ENCODE assay signal across 38 cellular contexts in the genomic region with DNA sequence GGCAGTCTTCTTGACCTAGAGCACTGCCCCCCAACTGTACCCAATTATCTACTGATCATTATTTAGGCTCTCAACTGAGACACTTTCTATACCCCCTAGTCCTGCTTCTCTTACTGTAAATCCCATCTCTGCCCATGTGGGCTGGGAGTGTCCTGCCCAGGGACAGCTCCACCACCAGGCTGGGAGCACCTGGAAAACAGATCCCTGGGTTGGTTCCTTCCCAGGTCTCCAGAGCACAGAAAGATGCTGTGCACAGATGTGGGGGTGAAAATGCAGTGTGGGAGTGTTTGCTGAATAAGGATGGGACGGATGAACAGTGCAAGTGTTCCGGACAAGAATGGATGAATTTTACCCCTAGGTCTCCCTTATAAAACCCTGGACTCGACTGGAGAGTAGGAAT. TPM values are rescaled to one million over a fixed set of nuclear protein-coding genes. Genes with fewer than 3 reads are reported as not detected.
"Had no signal": no experiment of that assay in that cellular context is flagged by ENCODE, and none has a peak within 500 bp of the region (broad histone marks: within the 10 kb centered on the region; RNA-seq: fewer than 3 reads in every experiment).

No MANE protein-coding gene starts in this region.

- H3K27ac ChIP-seq: adrenal gland, ascending aorta, body of pancreas, brain microvascular endothelial cell, breast epithelium, cardiac muscle cell had no signal

- H3K4me3 ChIP-seq: adrenal gland, ascending aorta, body of pancreas, breast epithelium, cardiac muscle cell had no signal

- DNase-seq: activated effector memory CD4-positive, alpha-beta T cell treated with anti-CD3 and anti-CD28 coated beads, Interleukin-2, amount 50 U/mL, for 16 hours; activated effector memory CD4-positive, alpha-beta T cell treated with Interleukin-2 at 50 U/mL for 16 hours; activated gamma-delta T cell; activated gamma-delta T cell treated with Interleukin-2 at 50 U/mL for 16 hours; activated naive CD4-positive, alpha-beta T cell; activated naive CD4-positive, alpha-beta T cell treated with anti-CD3 and anti-CD28 coated beads for 36 hours; activated naive CD4-positive, alpha-beta T cell treated with anti-CD3 and anti-CD28 coated beads, Interleukin-2, amount 10 ng/mL, durations not matched to agents 7 days and 5 days; activated naive CD4-positive, alpha-beta T cell treated with anti-CD3 and anti-CD28 coated beads, Interleukin-2, amount 50 U/mL, for 16 hours; activated naive CD4-positive, alpha-beta T cell treated with Interleukin-2 at 50 U/mL for 16 hours; activated naive CD8-positive, alpha-beta T cell treated with anti-CD3 and anti-CD28 coated beads for 36 hours; activated naive CD8-positive, alpha-beta T cell treated with anti-CD3 and anti-CD28 coated beads, Interleukin-2, amount 10 ng/mL, durations not matched to agents 7 days and 5 days; activated naive CD8-positive, alpha-beta T cell treated with anti-CD3 and anti-CD28 coated beads, Interleukin-2, amount 50 U/mL, for 24 hours; activated T-cell treated with anti-CD3 and anti-CD28 coated beads, Interleukin-2, amount 50 U/mL, for 1 hour; activated T-cell treated with anti-CD3 and anti-CD28 coated beads, Interleukin-2, amount 50 U/mL, for 24 hours; activated T-cell treated with anti-CD3 and anti-CD28 coated beads, Interleukin-2, amount 50 U/mL, for 4 hours; activated T-cell treated with anti-CD3 and anti-CD28 coated beads, Interleukin-2, amount 50 U/mL, for 48 hours; activated T-cell treated with anti-CD3 and anti-CD28 coated beads, Interleukin-2, amount 50 U/mL, for 72 hours; adrenal gland; amniotic stem cell; amygdala; anterior cingulate cortex; aorta; body of pancreas; brain microvascular endothelial cell; caudate nucleus; central memory CD4-positive, alpha-beta T cell; cerebellar nuclear complex had no signal

- H3K36me3 ChIP-seq: adrenal gland, ascending aorta, brain microvascular endothelial cell, breast epithelium, cardiac muscle cell had no signal

- H3K9me3 ChIP-seq: adrenal gland, ascending aorta, body of pancreas, breast epithelium had no signal

- H3K27me3 ChIP-seq: ascending aorta, body of pancreas, brain microvascular endothelial cell, breast epithelium, cardiac muscle cell had no signal

- H3K4me1 ChIP-seq: adrenal gland, ascending aorta, body of pancreas, breast epithelium had no signal

RNA-seq across cellular contexts. Expression of a gene that starts 12.7 kb away (rescaled TPM):
- total RNA-seq: activated T-cell treated with anti-CD3 and anti-CD28 coated beads, Interleukin-2, amount 50 U/mL, for 4 hours; activated T-helper 1 cell treated with anti-CD3 and anti-CD28 coated beads, Interleukin-12 subunit alpha, Interleukin-12 subunit beta, Interleukin-2, Interleukin-4 antibody, amounts not matched to agents 30 ng/mL and 10 ng/mL and 1 ng/mL, durations not matched to agents 14 hours and 24 hours and 36 hours; activated T-helper 17 cell treated with anti-CD3 and anti-CD28 coated beads, Interleukin-2, amount 50 U/mL, for 72 hours; activated T-helper 2 cell treated with anti-CD3 and anti-CD28 coated beads, Interferon-gamma antibody, Interleukin-2, Interleukin-4, amounts not matched to agents 10 μg/mL and 5 μg/mL and 100 μg/mL, durations not matched to agents 14 hours and 24 hours and 36 hours; adrenal gland; aorta; astrocyte; body of pancreas; cardiac muscle cell; cardiac septum; cerebellum; chondrocyte had no signal

RNA-seq across cellular contexts. Expression of a gene that starts 49.2 kb away (rescaled TPM):
- total RNA-seq: activated naive CD4-positive, alpha-beta T cell treated with anti-CD3 and anti-CD28 coated beads for 36 hours; activated naive CD4-positive, alpha-beta T cell treated with anti-CD3 and anti-CD28 coated beads, Interleukin-2, amount 50 U/mL, for 72 hours; activated naive CD8-positive, alpha-beta T cell treated with anti-CD3 and anti-CD28 coated beads for 36 hours; activated naive CD8-positive, alpha-beta T cell treated with anti-CD3 and anti-CD28 coated beads, Interleukin-2, amount 10 ng/mL, durations not matched to agents 7 days and 5 days; activated T-cell treated with anti-CD3 and anti-CD28 coated beads, Interleukin-2, amount 50 U/mL, for 72 hours; activated T-helper 1 cell treated with anti-CD3 and anti-CD28 coated beads, Interleukin-12 subunit alpha, Interleukin-12 subunit beta, Interleukin-2, Interleukin-4 antibody, amounts not matched to agents 30 ng/mL and 10 ng/mL and 1 ng/mL, durations not matched to agents 14 hours and 24 hours and 36 hours; activated T-helper 17 cell treated with anti-CD3 and anti-CD28 coated beads, Interleukin-2, amount 50 U/mL, for 72 hours; activated T-helper 2 cell treated with anti-CD3 and anti-CD28 coated beads, Interferon-gamma antibody, Interleukin-2, Interleukin-4, amounts not matched to agents 10 μg/mL and 5 μg/mL and 100 μg/mL, durations not matched to agents 14 hours and 24 hours and 36 hours; astrocyte; cardiac muscle cell; cerebellum; chondrocyte had no signal
